16 cellular contexts compared by ENCODE assay signal in genomic region chr7:34175837-34176236, GRCh38.
DNase-seq lines count a peak whose midpoint lies in the region; ATAC-seq, FAIRE-seq and TF ChIP-seq lines count a peak whose summit lies in the region.
"Had no signal": no experiment of that assay in that cellular context is flagged by ENCODE, and none has a peak within 500 bp of the region (broad histone marks: within the 10 kb centered on the region; RNA-seq: fewer than 3 reads in every experiment).

No MANE protein-coding gene starts in this region.

- no peak overlapping the region for H2AFZ ChIP-seq in HCT116 (ENCODE audit: low read depth, low read length, poor library complexity, severe bottlenecking)
- no peak overlapping the region for H2AFZ ChIP-seq in PC-3 (ENCODE audit: low read length)

- H3K27ac ChIP-seq in A549 = peak overlapping the region; percentile 87 to 95
- peak overlapping the region; percentile 2; the same call in 1 of the 2 replicates for H3K27ac ChIP-seq in HCT116 (ENCODE audit: low read depth, low read length)
- no peak overlapping the region for H3K27ac ChIP-seq in PC-3 (ENCODE audit: low read length)
- H3K27ac ChIP-seq: C4-2B, SK-N-MC had no signal

- no peak for TF ChIP-seq CTCF in A549 (IDR thresholded peaks at IDR 0.05)
- TF ChIP-seq CTCF in HCT116 (IDR thresholded peaks at IDR 0.05 in 2 of 3, conservative IDR thresholded peaks at IDR 0.05 in 1 of 3; ENCODE audit: borderline replicate concordance in 1 of 3, insufficient read depth in 1 of 3, low read depth in 2 of 3, low read length in 2 of 3) = no peak
- TF ChIP-seq CTCF in PC-3 (conservative IDR thresholded peaks at IDR 0.05; ENCODE audit: low read depth, low read length) = no peak

- no peaks in the 10 kb centered on the region for H4K20me1 ChIP-seq in HCT116 (ENCODE audit: insufficient read depth)
- no peaks in the 10 kb centered on the region for H4K20me1 ChIP-seq in PC-3 (ENCODE audit: low read length)

- RAD21 ChIA-PET in HCT116 (lab: Charles Lee; ENCODE audit: low non-redundant PET in 1 of 2, low total read pairs in 2 of 2, uncharacterized antibody in 2 of 2, unreplicated experiment in 2 of 2) = no interaction called here

- TF ChIP-seq EP300 in A549 (IDR thresholded peaks at IDR 0.05) = no peak

- 60% methylated on average over 3 of the region's 3 CpGs for WGBS in A549 (ENCODE audit: missing lambda C conversion rate)

- no peaks in the 10 kb centered on the region for H3K79me2 ChIP-seq in HCT116 (ENCODE audit: insufficient read depth, low read length)
- H3K79me2 ChIP-seq in PC-3 (ENCODE audit: low read length) = no peaks in the 10 kb centered on the region

- H3K36me3 ChIP-seq in HCT116 (ENCODE audit: control insufficient read depth in 1 of 2, insufficient read depth in 2 of 2, low read length in 2 of 2) (no peaks in the 10 kb centered on the region), PC-3 (ENCODE audit: low read depth, low read length) (no peaks in the 10 kb centered on the region)

- CTCF ChIA-PET in A549 (lab: Yijun Ruan, JAX) (interaction anchor here (1.0 to 1.6 kb wide), 3 partner anchors 9 to 145 kb away, joined by 3 to 4 read pairs (median 4); no protein-coding TSS in a partner anchor), HCT116 (lab: Charles Lee) (interaction anchor here (1.2 kb wide), 1 partner anchor 41 kb away, joined by 3 read pairs; no protein-coding TSS in a partner anchor), PC-3 (lab: Charles Lee) (no interaction called here)

- DNase-seq in A549 (ENCODE audit: low read depth in 1 of 2, low spot score in 1 of 2) = no peak
- DNase-seq in HCT116 (ENCODE audit: low read depth, low spot score) = no peak
- DNase-seq in PC-3 = no peak
- no peak for DNase-seq in left colon
- DNase-seq in A172 (ENCODE audit: low spot score) = no peak
- DNase-seq in mesenteric fat pad (ENCODE audit: low spot score) = no peak
- DNase-seq in activated CD4-positive, alpha-beta T cell treated with anti-CD3 and anti-CD28 coated beads for 4 hours = no peak
- no peak for DNase-seq in NCI-H345 (lab: John Stamatoyannopoulos, UW)
- DNase-seq: DMS 273 treated with DMSO at 0.1 percent for 48 hours, H7, NCI-H187 had no signal

- intact Hi-C loops in HCT116 (cut with micrococcal nuclease) (no loop called here), PC-3 (cut with micrococcal nuclease) (no loop called here), left colon (cut with DNase I, micrococcal nuclease) (no loop called here)

- peak overlapping the region; percentile 59 for H3K4me3 ChIP-seq in A549
- H3K4me3 ChIP-seq in HCT116 (replicated peaks in 1 of 2; ENCODE audit: low read depth in 1 of 2, low read length in 2 of 2) = peak overlapping the region; percentile 45 to 46
- H3K4me3 ChIP-seq in PC-3 (ENCODE audit: low read length) = no peak overlapping the region
- H3K4me3 ChIP-seq: SK-N-MC had no signal

- BruUV-seq in HCT116 (replicated peaks; lab: Mats Ljungman, UMichigan) = TSS peak; percentile 73
- no TSS peak for BruUV-seq in PC-3 (replicated peaks; lab: Mats Ljungman, UMichigan)

- H3K27me3 ChIP-seq in HCT116 (ENCODE audit: insufficient read depth, low read length) = no peaks in the 10 kb centered on the region
- no peaks in the 10 kb centered on the region for H3K27me3 ChIP-seq in PC-3 (ENCODE audit: low read length)

- H3K9me2 ChIP-seq in HCT116 (ENCODE audit: insufficient read depth) (no peaks in the 10 kb centered on the region), PC-3 (replicated peaks; ENCODE audit: low read length) (no peaks in the 10 kb centered on the region)

- FAIRE-seq in A549 (lab: Jason Lieb, UNC) = no peak
- FAIRE-seq: GM19239 had no signal

- H3K9ac ChIP-seq in HCT116 (ENCODE audit: low read length) (peak overlapping the region; percentile 44), PC-3 (ENCODE audit: low read length) (no peak overlapping the region)

- POLR2A ChIA-PET in A549 (lab: Yijun Ruan, JAX) (no interaction called here), HCT116 (lab: Charles Lee) (no interaction called here), PC-3 (lab: Charles Lee; ENCODE audit: unreplicated experiment) (no interaction called here)

- H3F3A ChIP-seq in PC-3 (ENCODE audit: low read length, unreplicated experiment) = no peaks in the 10 kb centered on the region

- ATAC-seq in A549 = peak; percentile 34 to 72; a peak in 3 of 6 replicates
- ATAC-seq in HCT116 = no peak; the same call in 1 of the 2 replicates
- ATAC-seq in PC-3 = no peak
- ATAC-seq in left colon = peak; percentile 37
- ATAC-seq: Panc1, Right ventricle myocardium inferior had no signal

- H3K4me1 ChIP-seq in A549 (peaks cover 8% of the 10 kb centered on the region; the same call in 1 of the 3 replicates), HCT116 (ENCODE audit: control insufficient read depth in 1 of 2, insufficient read depth in 2 of 2, low read length in 2 of 2) (peaks cover 5 to 9% of the 10 kb centered on the region in 2 experiments; a peak in 2 of 4 replicates), PC-3 (ENCODE audit: insufficient read depth, low read length) (no peaks in the 10 kb centered on the region)

- TF ChIP-seq RAD21 in A549 (conservative IDR thresholded peaks at IDR 0.05 in 1 of 2, IDR thresholded peaks at IDR 0.05 in 1 of 2) = no peak
- TF ChIP-seq RAD21 in HCT116 (IDR thresholded peaks at IDR 0.05; ENCODE audit: low read depth) = no peak

- H3K4me2 ChIP-seq in A549 (peak overlapping the region; percentile 88), HCT116 (ENCODE audit: low read length) (peak overlapping the region; percentile 53), PC-3 (ENCODE audit: low read length) (peak overlapping the region; percentile 74)

- TF ChIP-seq POLR2A in A549 (IDR thresholded peaks at IDR 0.05; ENCODE audit: low read length) (no peak), HCT116 (IDR thresholded peaks at IDR 0.05; ENCODE audit: borderline replicate concordance, extremely low read depth, insufficient read depth, insufficient read length) (no peak)

- H3K9me3 ChIP-seq in A549 (no peaks in the 10 kb centered on the region), HCT116 (ENCODE audit: control insufficient read depth in 1 of 2, insufficient read depth in 1 of 2, low read depth in 1 of 2, low read length in 2 of 2) (no peaks in the 10 kb centered on the region), PC-3 (ENCODE audit: low read length) (no peaks in the 10 kb centered on the region)

TF ChIP-seq in A549, 52 proteins besides CTCF, POLR2A, EP300 and RAD21 (continues in another document):
- no peak for TF ChIP-seq CHD2 (IDR thresholded peaks at IDR 0.05; ENCODE audit: low read length, partially characterized antibody)
- no peak for TF ChIP-seq CHD4 (IDR thresholded peaks at IDR 0.05; ENCODE audit: borderline replicate concordance)
- TF ChIP-seq JUNB (IDR thresholded peaks at IDR 0.05) = no peak
- TF ChIP-seq REST (IDR thresholded peaks at IDR 0.05) = no peak
- TF ChIP-seq RCOR1 (IDR thresholded peaks at IDR 0.05; ENCODE audit: low read depth, low read length) = no peak

TF ChIP-seq in HCT116, 20 proteins besides CTCF, POLR2A, EP300 and RAD21:
- TF ChIP-seq ZBTB33 (IDR thresholded peaks at IDR 0.05; ENCODE audit: extremely low read depth, insufficient replicate concordance, low read length) (no peak), YY1 (IDR thresholded peaks at IDR 0.05; ENCODE audit: extremely low read depth, insufficient replicate concordance, low read depth, low read length) (no peak), CBX3 (IDR thresholded peaks at IDR 0.05; ENCODE audit: low read depth) (no peak), EGR1 (IDR thresholded peaks at IDR 0.05; ENCODE audit: low read depth) (no peak), TCF7L2 (IDR thresholded peaks at IDR 0.05; ENCODE audit: borderline replicate concordance, extremely low read depth, insufficient read depth, insufficient read length) (no peak), SIN3A (IDR thresholded peaks at IDR 0.05; ENCODE audit: low read depth) (no peak), SRF (IDR thresholded peaks at IDR 0.05; ENCODE audit: low read depth) (no peak), MAX (IDR thresholded peaks at IDR 0.05) (no peak), SP1 (IDR thresholded peaks at IDR 0.05; ENCODE audit: low read depth) (no peak), EZH2 (IDR thresholded peaks at IDR 0.05) (no peak), ATF3 (IDR thresholded peaks at IDR 0.05) (no peak), JUND (IDR thresholded peaks at IDR 0.05) (no peak), CEBPB (IDR thresholded peaks at IDR 0.05; ENCODE audit: low read depth) (no peak), ZFX (IDR thresholded peaks at IDR 0.05) (no peak), POLR2AphosphoS5 (IDR thresholded peaks at IDR 0.05; ENCODE audit: low read depth, low read length) (no peak), FOSL1 (IDR thresholded peaks at IDR 0.05; ENCODE audit: low read depth) (no peak), ELF1 (IDR thresholded peaks at IDR 0.05; ENCODE audit: borderline replicate concordance, low read depth) (no peak), EZH2phosphoT487 (IDR thresholded peaks at IDR 0.05; ENCODE audit: borderline replicate concordance) (no peak)

Comparison
In these comparisons a context has a peak if more than half of its experiments do, and no peak if none do; other contexts are left out.
1. ATAC-seq: peak in A549 (2 of 2) and left colon (single experiment); none in HCT116 (single experiment) and PC-3 (single experiment).
2. Peak in every context shown above with its lines, with median percentiles within 50 percentile points of each other: H3K4me2 ChIP-seq.